8 cellular contexts compared by ENCODE assay signal in genomic region chr5:65760504-65761275, GRCh38. TPM values are rescaled to one million over a fixed set of nuclear protein-coding genes. Genes with fewer than 3 reads are reported as not detected.
DNase-seq lines count a peak whose midpoint lies in the region; ATAC-seq and TF ChIP-seq lines count a peak whose summit lies in the region.

No MANE protein-coding gene starts in this region.

- H3K4me3 ChIP-seq in ovary = no peak overlapping the region

- no peak for TF ChIP-seq CTCF in type B pancreatic cell (conservative IDR thresholded peaks at IDR 0.05)
- no peak for TF ChIP-seq CTCF in ovary (IDR thresholded peaks at IDR 0.05)

- no peak overlapping the region for H3K27ac Mint-ChIP-seq in type B pancreatic cell

- H3K27ac ChIP-seq in ovary = no peak overlapping the region

- H3K27me3 ChIP-seq in ovary = no peaks in the 10 kb centered on the region

- no peaks in the 10 kb centered on the region for H3K9me3 ChIP-seq in ovary

- no peak for TF ChIP-seq EP300 in ovary (IDR thresholded peaks at IDR 0.05)

- WGBS in ovary, 3 donors = 77 to 82% (median 80%) methylated on average over 2 of the region's 2 CpGs

- peaks cover 13% of the 10 kb centered on the region for H3K36me3 Mint-ChIP-seq in type B pancreatic cell

- H3K4me1 Mint-ChIP-seq in type B pancreatic cell (ENCODE audit: unreplicated experiment) = no peaks in the 10 kb centered on the region

- DNase-seq in activated gamma-delta T cell treated with Interleukin-2 at 50 U/mL for 16 hours (peak; percentile 58), activated gamma-delta T cell (lab: John Stamatoyannopoulos, UW) (no peak), NCI-H1092 treated with DMSO at 0.1 percent for 48 hours (lab: John Stamatoyannopoulos, UW) (peak; percentile 32), amniotic epithelial cell (ENCODE audit: low read depth) (peak; percentile 38), left colon (peak in 1 of 2 donors; percentile 34), type B pancreatic cell (ENCODE audit: extremely low spot score, unreplicated experiment) (no peak), ovary (no peak)

- H3K27me3 Mint-ChIP-seq in type B pancreatic cell = no peaks in the 10 kb centered on the region

- H3K9me3 Mint-ChIP-seq in type B pancreatic cell = no peaks in the 10 kb centered on the region

- no peaks in the 10 kb centered on the region for H3K36me3 ChIP-seq in ovary

- no peaks in the 10 kb centered on the region for H3K4me1 ChIP-seq in ovary (ENCODE audit: insufficient read depth)

- ATAC-seq in left colon (peak; percentile 94), HG02870 (IDR thresholded peaks at IDR 0.05; ENCODE audit: unreplicated experiment) (no peak)

- TF ChIP-seq POLR2A in ovary (IDR thresholded peaks at IDR 0.05) = no peak

- intact Hi-C loops in left colon (cut with DNase I, micrococcal nuclease) = no loop called here
- intact Hi-C loops in ovary (cut with DNase I) = no loop called here

- no peak overlapping the region for H3K4me3 Mint-ChIP-seq in type B pancreatic cell

RNA-seq across cellular contexts. Expression of gene NLN, which starts 38.7 kb away (rescaled TPM):
- total RNA-seq in left colon = 10 to 100 TPM; 15.5 to 25.1 TPM
- 44.4 and 47.2 TPM in 2 replicates for total RNA-seq in type B pancreatic cell (ENCODE audit: low replicate concordance)
- total RNA-seq in ovary = 10 to 100 TPM in 3 of 7 donors, 1 to 10 TPM in 4; 2.3 to 16.3 (median 8.2) TPM
- 10 to 100 TPM in 1 of 2 donors, 1 to 10 TPM in 1; 2.5 to 11.0 TPM for polyA plus RNA-seq in ovary

RNA-seq across cellular contexts. Expression of gene SGTB, which starts 38.8 kb away (rescaled TPM):
- total RNA-seq in left colon (1 to 10 TPM; 2.1 to 3.1 TPM), type B pancreatic cell (ENCODE audit: low replicate concordance) (4.9 and 10.2 TPM in 2 replicates), ovary (1 to 10 TPM; 4.9 to 9.9 (median 7.1) TPM)
- 1 to 10 TPM; 2.6 to 8.4 TPM for polyA plus RNA-seq in ovary

Comparison
In these comparisons a context has a peak if more than half of its experiments do, and no peak if none do; other contexts are left out.
1. DNase-seq: peak in activated gamma-delta T cell treated with Interleukin-2 at 50 U/mL for 16 hours (single experiment), NCI-H1092 treated with DMSO at 0.1 percent for 48 hours (single experiment) and amniotic epithelial cell (single experiment); none in activated gamma-delta T cell (single experiment), type B pancreatic cell (single experiment) and ovary (0 of 5).